14 cellular contexts compared by ENCODE assay signal in genomic region chr7:22138106-22138505, GRCh38.
"Had no signal": no experiment of that assay in that cellular context is flagged by ENCODE, and none has a peak within 500 bp of the region (broad histone marks: within the 10 kb centered on the region; RNA-seq: fewer than 3 reads in every experiment).

No MANE protein-coding gene starts in this region.

- H3K27ac ChIP-seq: coronary artery, skin epidermis, transverse colon had no signal

- ATAC-seq: activated naive CD8-positive, alpha-beta T cell treated with anti-CD3 and anti-CD28 coated beads, Interleukin-2, amount 50 U/mL, for 24 hours; effector memory CD8-positive, alpha-beta T cell had no signal

- H3K27me3 Mint-ChIP-seq: activated naive CD8-positive, alpha-beta T cell treated with anti-CD3 and anti-CD28 coated beads, Interleukin-2, amount 50 U/mL, for 24 hours had no signal

- H3K9me3 Mint-ChIP-seq: activated CD4-positive, alpha-beta memory T cell treated with anti-CD3 and anti-CD28 coated beads for 36 hours; activated naive CD8-positive, alpha-beta T cell treated with anti-CD3 and anti-CD28 coated beads, Interleukin-2, amount 50 U/mL, for 24 hours; activated T-helper 1 cell treated with anti-CD3 and anti-CD28 coated beads, Interleukin-12 subunit alpha, Interleukin-12 subunit beta, Interleukin-2, Interleukin-4 antibody, amounts not matched to agents 30 ng/mL and 10 ng/mL and 1 ng/mL, durations not matched to agents 14 hours and 24 hours and 36 hours; effector memory CD8-positive, alpha-beta T cell; natural killer cell treated with Interleukin-12 subunit alpha and Interleukin-12 subunit beta and Interleukin-15 and Interleukin-18, amount 100 ng/mL, for 72 hours had no signal

- H3K4me3 ChIP-seq: coronary artery, skin epidermis, transverse colon had no signal

- DNase-seq: activated CD4-positive, alpha-beta memory T cell treated with anti-CD3 and anti-CD28 coated beads for 36 hours; activated CD4-positive, alpha-beta T cell treated with anti-CD3 and anti-CD28 coated beads for 1 hour; activated CD8-positive, alpha-beta memory T cell treated with anti-CD3 and anti-CD28 coated beads, Interleukin-2, amount 50 U/mL, for 48 hours; activated naive CD4-positive, alpha-beta T cell treated with Interleukin-2 at 50 U/mL for 16 hours; activated naive CD8-positive, alpha-beta T cell treated with anti-CD3 and anti-CD28 coated beads, Interleukin-2, amount 50 U/mL, for 24 hours; caudate nucleus; effector memory CD8-positive, alpha-beta T cell; erythroblast; hypothalamus; transverse colon had no signal

- H3K27me3 ChIP-seq: transverse colon had no signal

- H3K4me1 ChIP-seq: transverse colon had no signal

- H3K4me1 Mint-ChIP-seq: activated naive CD8-positive, alpha-beta T cell treated with anti-CD3 and anti-CD28 coated beads, Interleukin-2, amount 50 U/mL, for 24 hours had no signal

- H3K36me3 Mint-ChIP-seq: activated CD4-positive, alpha-beta memory T cell treated with anti-CD3 and anti-CD28 coated beads for 36 hours; natural killer cell treated with Interleukin-12 subunit alpha and Interleukin-12 subunit beta and Interleukin-15 and Interleukin-18, amount 100 ng/mL, for 72 hours had no signal

- H3K9me3 ChIP-seq: transverse colon had no signal

- H3K4me3 Mint-ChIP-seq: activated CD4-positive, alpha-beta memory T cell treated with anti-CD3 and anti-CD28 coated beads for 36 hours; activated naive CD8-positive, alpha-beta T cell treated with anti-CD3 and anti-CD28 coated beads, Interleukin-2, amount 50 U/mL, for 24 hours; activated T-helper 1 cell treated with anti-CD3 and anti-CD28 coated beads, Interleukin-12 subunit alpha, Interleukin-12 subunit beta, Interleukin-2, Interleukin-4 antibody, amounts not matched to agents 30 ng/mL and 10 ng/mL and 1 ng/mL, durations not matched to agents 14 hours and 24 hours and 36 hours; effector memory CD8-positive, alpha-beta T cell; natural killer cell treated with Interleukin-12 subunit alpha and Interleukin-12 subunit beta and Interleukin-15 and Interleukin-18, amount 100 ng/mL, for 72 hours had no signal
